ENCODE assay signal across 13 cellular contexts in genomic region chr10:79001082-79001885, GRCh38.
DNase-seq lines count a peak whose midpoint lies in the region; ATAC-seq and TF ChIP-seq lines count a peak whose summit lies in the region.
"Had no signal": no experiment of that assay in that cellular context is flagged by ENCODE, and none has a peak within 500 bp of the region (broad histone marks: within the 10 kb centered on the region; RNA-seq: fewer than 3 reads in every experiment).

No MANE protein-coding gene starts in this region.

- ATAC-seq in HG03045 (IDR thresholded peaks at IDR 0.05; ENCODE audit: unreplicated experiment): no peak
- no peak for ATAC-seq in HG03432 (IDR thresholded peaks at IDR 0.05; ENCODE audit: unreplicated experiment)
- ATAC-seq: effector memory CD8-positive, alpha-beta T cell had no signal

- H4K20me1 ChIP-seq in osteoblast (ENCODE audit: insufficient read depth, low read length): no peaks in the 10 kb centered on the region

- no peak overlapping the region for H2AFZ ChIP-seq in osteoblast (ENCODE audit: low read length)

- H3K4me3 ChIP-seq in esophagus (ENCODE audit: low read depth in 1 of 2, low read length in 2 of 2) (no peak overlapping the region), osteoblast (ENCODE audit: insufficient read depth, low read length) (no peak overlapping the region)
- H3K4me3 ChIP-seq: tibial artery had no signal

- H3K27ac ChIP-seq in esophagus (ENCODE audit: low read depth in 2 of 2, low read length in 1 of 2) (peak overlapping the region; percentile 29 to 69), osteoblast (ENCODE audit: low read depth, low read length) (no peak overlapping the region)
- H3K27ac ChIP-seq: brain microvascular endothelial cell, neutrophil, tibial artery had no signal

- no peak for TF ChIP-seq CTCF in osteoblast (IDR thresholded peaks at IDR 0.05; ENCODE audit: extremely low read depth, low read depth, low read length)

- no peaks in the 10 kb centered on the region for H3K36me3 ChIP-seq in esophagus (ENCODE audit: control insufficient read depth in 2 of 2, insufficient read depth in 2 of 2, low read length in 1 of 2)
- no peaks in the 10 kb centered on the region for H3K36me3 ChIP-seq in osteoblast (ENCODE audit: insufficient read depth, low read length)
- H3K36me3 ChIP-seq: brain microvascular endothelial cell, neutrophil, tibial artery had no signal

- H3K9me3 ChIP-seq in esophagus (ENCODE audit: control insufficient read depth in 2 of 2, insufficient read depth in 1 of 2, low read depth in 1 of 2, low read length in 1 of 2): no peaks in the 10 kb centered on the region
- H3K9me3 ChIP-seq in osteoblast (ENCODE audit: low read depth, low read length): no peaks in the 10 kb centered on the region
- H3K9me3 ChIP-seq: neutrophil, tibial artery had no signal

- H3K4me1 ChIP-seq in esophagus (ENCODE audit: control insufficient read depth in 2 of 2, insufficient read depth in 2 of 2, low read length in 1 of 2): peaks cover 0 to 6% of the 10 kb centered on the region in 2 donors
- H3K4me1 ChIP-seq in osteoblast (ENCODE audit: insufficient read depth, low read length): peaks cover 8% of the 10 kb centered on the region
- H3K4me1 ChIP-seq: tibial artery had no signal

- DNase-seq in EL (peak; percentile 18), MV-4-11 (lab: John Stamatoyannopoulos, UW) (peak; percentile 73), osteoblast (ENCODE audit: insufficient read length, low spot score, missing footprints) (peak; percentile 93), GOT3 (lab: John Stamatoyannopoulos, UW) (no peak), T1000 (lab: John Stamatoyannopoulos, UW) (no peak)
- DNase-seq: activated CD4-positive, alpha-beta memory T cell treated with anti-CD3 and anti-CD28 coated beads for 36 hours; brain microvascular endothelial cell; effector memory CD8-positive, alpha-beta T cell; tibial artery had no signal

- no peaks in the 10 kb centered on the region for H3K79me2 ChIP-seq in osteoblast (ENCODE audit: insufficient read depth, low read length)

- no peak overlapping the region for H3K4me2 ChIP-seq in osteoblast (ENCODE audit: insufficient read depth, low read length)

- H3K27me3 ChIP-seq in esophagus (ENCODE audit: control insufficient read depth in 1 of 2, insufficient read depth in 2 of 2, low read length in 2 of 2) (no peaks in the 10 kb centered on the region), osteoblast (ENCODE audit: insufficient read depth, low read length) (peaks cover 16% of the 10 kb centered on the region)

- WGBS in esophagus, 2 donors: 63 to 76% methylated on average over 10 of the region's 10 CpGs

Comparison
In these comparisons a context has a peak if more than half of its experiments do, and no peak if none do; other contexts are left out.
1. DNase-seq: peak in EL (single experiment), MV-4-11 (single experiment) and osteoblast (single experiment); none in GOT3 (single experiment) and T1000 (single experiment).